In the genomic region with DNA sequence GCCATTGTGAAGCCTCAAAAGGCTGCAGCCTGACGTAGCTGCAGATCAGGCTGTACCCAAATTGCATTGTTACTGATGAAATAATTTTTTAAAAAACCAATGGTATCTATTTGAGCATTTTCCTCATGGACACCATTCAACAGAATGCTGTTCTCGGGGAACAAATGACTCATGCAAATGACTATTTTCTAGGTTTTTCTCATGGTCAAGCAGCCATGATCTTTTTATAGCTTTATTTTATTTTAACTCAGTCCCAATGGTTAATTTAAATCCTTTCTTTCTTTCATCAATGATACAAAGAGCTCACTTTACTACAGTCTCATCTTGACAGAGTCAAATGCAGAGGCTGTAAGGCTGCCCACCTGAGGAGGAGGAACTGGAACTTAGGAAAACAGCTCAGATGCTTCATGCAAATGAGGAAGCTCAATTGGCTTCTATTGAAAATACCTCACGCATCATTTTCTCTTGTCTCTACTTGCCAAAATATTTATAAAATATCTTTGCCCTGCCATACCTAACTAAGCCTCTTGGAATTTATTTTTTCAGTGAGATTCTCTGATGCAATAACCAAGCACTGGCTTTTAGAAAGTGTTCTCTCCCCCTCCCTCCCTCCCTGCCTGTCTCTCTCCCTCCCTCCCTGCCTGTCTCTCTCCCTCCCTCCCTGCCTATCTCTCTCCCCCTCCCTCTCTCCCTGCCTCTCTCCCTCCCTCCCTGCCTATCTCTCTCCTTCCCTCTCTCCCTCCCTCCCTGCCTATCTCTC, we compare ENCODE assay signal across 8 cellular contexts.
DNase-seq lines count a peak whose midpoint lies in the region; ATAC-seq and TF ChIP-seq lines count a peak whose summit lies in the region.

No MANE protein-coding gene starts in this region.

- H3K9me3 ChIP-seq in BLaER1 treated with 17β-estradiol and CSF1 and Interleukin-3, amounts not matched to agents 10 nM and 100 nM (replicated peaks in 1 of 11), result peaks cover 0 to 14% (median 7%) of the 10 kb centered on the region in 11 experiments; a peak in 10 of 22 replicates
- no peaks in the 10 kb centered on the region for H3K9me3 ChIP-seq in neural progenitor cell (ENCODE audit: low read depth)

- H2AFZ ChIP-seq in neural progenitor cell (replicated peaks), result no peak overlapping the region

- H3K4me3 ChIP-seq in BLaER1 treated with 17β-estradiol and CSF1 and Interleukin-3, amounts not matched to agents 10 nM and 100 nM, result no peak overlapping the region
- H3K4me3 ChIP-seq in neural progenitor cell, result no peak overlapping the region

- DNase-seq in HS-27A (ENCODE audit: low read depth) (peak; percentile 5), foreskin keratinocyte (peak; percentile 84 to 94), neural progenitor cell (ENCODE audit: low spot score) (no peak), HK-2 (ENCODE audit: unreplicated experiment) (no peak)
- no peak for DNase-seq in stimulated activated effector memory CD8-positive, alpha-beta T cell treated with anti-CD3 and anti-CD28 coated beads, Interleukin-12 subunit alpha, Interleukin-12 subunit beta, amount 100 ng/mL, for 72 hours (ENCODE audit: low spot score in 2 of 2)
- no peak for DNase-seq in activated CD4-positive, alpha-beta T cell treated with anti-CD3 and anti-CD28 coated beads, Interleukin-2, amount 50 U/mL, for 4 hours

- H3K36me3 ChIP-seq in BLaER1 treated with 17β-estradiol and CSF1 and Interleukin-3, amounts not matched to agents 10 nM and 100 nM, result no peaks in the 10 kb centered on the region
- H3K36me3 ChIP-seq in neural progenitor cell, result no peaks in the 10 kb centered on the region

- H4K20me1 ChIP-seq in BLaER1 treated with 17β-estradiol and CSF1 and Interleukin-3, amounts not matched to agents 10 nM and 100 nM, result no peaks in the 10 kb centered on the region
- no peaks in the 10 kb centered on the region for H4K20me1 ChIP-seq in neural progenitor cell (ENCODE audit: low read depth)

- peak; percentile 46 for TF ChIP-seq CTCF in foreskin keratinocyte (conservative IDR thresholded peaks at IDR 0.05)
- TF ChIP-seq CTCF in neural progenitor cell (IDR thresholded peaks at IDR 0.05), result no peak

- H3K27me3 Mint-ChIP-seq in neural progenitor cell (ENCODE audit: insufficient read depth, low read depth), result no peaks in the 10 kb centered on the region

- H3K36me3 Mint-ChIP-seq in stimulated activated effector memory CD8-positive, alpha-beta T cell treated with anti-CD3 and anti-CD28 coated beads, Interleukin-12 subunit alpha, Interleukin-12 subunit beta, amount 100 ng/mL, for 72 hours, result no peaks in the 10 kb centered on the region
- H3K36me3 Mint-ChIP-seq in neural progenitor cell, result peaks cover 16% of the 10 kb centered on the region

- no peaks in the 10 kb centered on the region for H3K4me1 Mint-ChIP-seq in stimulated activated effector memory CD8-positive, alpha-beta T cell treated with anti-CD3 and anti-CD28 coated beads, Interleukin-12 subunit alpha, Interleukin-12 subunit beta, amount 100 ng/mL, for 72 hours
- peaks cover 27% of the 10 kb centered on the region for H3K4me1 Mint-ChIP-seq in neural progenitor cell

- ATAC-seq in GM21447 (IDR thresholded peaks at IDR 0.05; ENCODE audit: unreplicated experiment), result peak; percentile 55
- peak; percentile 95 for ATAC-seq in foreskin keratinocyte
- ATAC-seq in stimulated activated effector memory CD8-positive, alpha-beta T cell treated with anti-CD3 and anti-CD28 coated beads, Interleukin-12 subunit alpha, Interleukin-12 subunit beta, amount 100 ng/mL, for 72 hours, result no peak

- no peaks in the 10 kb centered on the region for H3K9me3 Mint-ChIP-seq in stimulated activated effector memory CD8-positive, alpha-beta T cell treated with anti-CD3 and anti-CD28 coated beads, Interleukin-12 subunit alpha, Interleukin-12 subunit beta, amount 100 ng/mL, for 72 hours
- peaks cover 6% of the 10 kb centered on the region for H3K9me3 Mint-ChIP-seq in neural progenitor cell

- H3F3A ChIP-seq in neural progenitor cell (ENCODE audit: low read depth), result peaks cover 4% of the 10 kb centered on the region

- H3K27me3 ChIP-seq in BLaER1 treated with 17β-estradiol and CSF1 and Interleukin-3, amounts not matched to agents 10 nM and 100 nM, result no peaks in the 10 kb centered on the region
- H3K27me3 ChIP-seq in foreskin keratinocyte, result no peaks in the 10 kb centered on the region
- H3K27me3 ChIP-seq in neural progenitor cell, result no peaks in the 10 kb centered on the region

- H3K4me3 Mint-ChIP-seq in stimulated activated effector memory CD8-positive, alpha-beta T cell treated with anti-CD3 and anti-CD28 coated beads, Interleukin-12 subunit alpha, Interleukin-12 subunit beta, amount 100 ng/mL, for 72 hours, result no peak overlapping the region
- H3K4me3 Mint-ChIP-seq in neural progenitor cell, result no peak overlapping the region

- peak overlapping the region in 5 of 11 experiments; percentile 9 to 49 (median 41); a peak in 5 of 22 replicates for H3K27ac ChIP-seq in BLaER1 treated with 17β-estradiol and CSF1 and Interleukin-3, amounts not matched to agents 10 nM and 100 nM
- H3K27ac ChIP-seq in foreskin keratinocyte, result peak overlapping the region; percentile 76
- no peak overlapping the region for H3K27ac ChIP-seq in neural progenitor cell

- H3K4me1 ChIP-seq in BLaER1 treated with 17β-estradiol and CSF1 and Interleukin-3, amounts not matched to agents 10 nM and 100 nM, result peaks cover 18 to 76% (median 66%) of the 10 kb centered on the region in 10 experiments
- no peaks in the 10 kb centered on the region for H3K4me1 ChIP-seq in foreskin keratinocyte
- H3K4me1 ChIP-seq in neural progenitor cell, result peaks cover 9% of the 10 kb centered on the region

- no peaks in the 10 kb centered on the region for H3K79me2 ChIP-seq in neural progenitor cell (ENCODE audit: low read depth)

- no peak overlapping the region for H3K9ac ChIP-seq in BLaER1 treated with 17β-estradiol and CSF1 and Interleukin-3, amounts not matched to agents 10 nM and 100 nM
- H3K9ac ChIP-seq in neural progenitor cell, result no peak overlapping the region

- H3K4me2 ChIP-seq in BLaER1 treated with 17β-estradiol and CSF1 and Interleukin-3, amounts not matched to agents 10 nM and 100 nM, result peak overlapping the region; percentile 22 to 81 (median 63); a peak in 21 of 22 replicates
- no peak overlapping the region for H3K4me2 ChIP-seq in neural progenitor cell

- H3K27ac Mint-ChIP-seq in stimulated activated effector memory CD8-positive, alpha-beta T cell treated with anti-CD3 and anti-CD28 coated beads, Interleukin-12 subunit alpha, Interleukin-12 subunit beta, amount 100 ng/mL, for 72 hours, result no peak overlapping the region
- H3K27ac Mint-ChIP-seq in neural progenitor cell, result no peak overlapping the region

Comparison
In these comparisons a context has a peak if more than half of its experiments do, and no peak if none do; other contexts are left out.
1. DNase-seq: peak in HS-27A (single experiment) and foreskin keratinocyte (2 of 2); none in stimulated activated effector memory CD8-positive, alpha-beta T cell treated with anti-CD3 and anti-CD28 coated beads, Interleukin-12 subunit alpha, Interleukin-12 subunit beta, amount 100 ng/mL, for 72 hours (0 of 2), neural progenitor cell (single experiment), activated CD4-positive, alpha-beta T cell treated with anti-CD3 and anti-CD28 coated beads, Interleukin-2, amount 50 U/mL, for 4 hours (0 of 2) and HK-2 (single experiment).